In genomic region chr20:59006167-59006863, GRCh38 we compare ENCODE assay signal across 1 cellular context.
TF ChIP-seq lines count a peak whose summit lies in the region.

No MANE protein-coding gene starts in this region.

TF ChIP-seq in endothelial cell of umbilical vein, 7 proteins besides CTCF, POLR2A, EP300 and RAD21:
- no peak for TF ChIP-seq MAX (IDR thresholded peaks at IDR 0.05; ENCODE audit: insufficient read depth, insufficient read length)
- peak; percentile 44 for TF ChIP-seq POLR2AphosphoS5 (IDR thresholded peaks at IDR 0.05; ENCODE audit: insufficient read depth, low read depth, low read length)
- TF ChIP-seq FOS (IDR thresholded peaks at IDR 0.05; ENCODE audit: borderline replicate concordance, insufficient read depth, low read length): no peak
- no peak for TF ChIP-seq EZH2 (IDR thresholded peaks at IDR 0.05; ENCODE audit: borderline replicate concordance, low read depth, low read length, severe bottlenecking)
- no peak for TF ChIP-seq JUN (IDR thresholded peaks at IDR 0.05; ENCODE audit: borderline replicate concordance, insufficient read depth, insufficient read length, low read depth)
- no peak for TF ChIP-seq GATA2 (IDR thresholded peaks at IDR 0.05; ENCODE audit: insufficient read depth, insufficient read length, low read depth, low read length)
- TF ChIP-seq MYC (IDR thresholded peaks at IDR 0.05; ENCODE audit: low read depth, low read length): no peak
